8 cellular contexts compared by ENCODE assay signal in the genomic region with DNA sequence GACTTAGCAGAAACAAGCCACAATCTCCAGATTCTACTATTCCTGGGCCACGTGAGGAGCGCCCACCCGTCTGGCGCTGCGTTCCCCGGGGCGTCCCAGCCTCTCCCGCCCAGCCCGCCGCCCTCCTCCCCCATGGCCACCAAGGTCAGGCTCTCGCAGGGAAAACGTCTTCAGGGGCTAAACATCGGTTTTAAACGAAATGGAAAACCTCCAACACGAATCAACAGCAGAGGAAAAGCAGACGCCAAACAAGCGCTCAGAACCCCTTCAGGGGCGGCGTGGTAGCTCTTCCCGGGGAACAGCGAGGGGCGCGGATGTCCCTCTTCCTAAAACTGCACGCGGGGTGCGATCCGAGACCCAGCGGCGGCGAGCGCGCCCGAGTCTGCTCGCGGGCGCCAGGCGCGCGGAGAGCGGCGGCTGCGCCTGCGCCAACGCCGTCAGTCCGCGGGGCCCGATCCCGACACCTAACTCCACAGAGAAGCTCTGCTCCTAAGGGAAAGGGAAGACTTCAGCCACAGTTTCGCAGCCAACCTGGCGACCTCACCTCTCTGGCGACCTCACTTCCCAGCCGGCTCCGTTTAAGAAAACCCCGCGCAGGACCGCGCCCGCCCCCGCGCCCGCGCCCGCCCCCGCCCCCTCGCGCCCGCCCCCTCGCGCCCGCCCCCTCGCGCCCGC. TPM values are rescaled to one million over a fixed set of nuclear protein-coding genes. Genes with fewer than 3 reads are reported as not detected.
DNase-seq lines count a peak whose midpoint lies in the region; ATAC-seq and TF ChIP-seq lines count a peak whose summit lies in the region.

No MANE protein-coding gene starts in this region.

- H3K27me3 ChIP-seq in mesenchymal stem cell (ENCODE audit: control insufficient read depth in 1 of 2, insufficient read depth in 1 of 2, low read length in 2 of 2), result no peaks in the 10 kb centered on the region

- no peak overlapping the region for H2BK5ac ChIP-seq in mesenchymal stem cell (ENCODE audit: low read depth, low read length, poor library complexity, severe bottlenecking)

- no peak overlapping the region for H2AK5ac ChIP-seq in mesenchymal stem cell (ENCODE audit: low read length, severe bottlenecking)

- peak overlapping the region; percentile 84 for H3K27ac ChIP-seq in mesenchymal stem cell (ENCODE audit: low read length, poor library complexity, severe bottlenecking)

- DNase-seq in CD14-positive monocyte (ENCODE audit: low spot score) (peak; percentile 58), GM19238 (ENCODE audit: insufficient read length, low spot score) (peak; percentile 66), NCI-H526 treated with DMSO at 0.1 percent for 48 hours (lab: John Stamatoyannopoulos, UW) (peak; percentile 72), mesenchymal stem cell (peak; percentile 78)
- DNase-seq in activated CD4-positive, alpha-beta memory T cell treated with anti-CD3 and anti-CD28 coated beads for 36 hours, result peak; percentile 79
- DNase-seq in effector memory CD8-positive, alpha-beta T cell, result peak; percentile 47 to 70 (median 52)
- peak; percentile 45 to 58 for DNase-seq in stimulated activated CD8-positive, alpha-beta memory T cell treated with anti-CD3 and anti-CD28 coated beads, Interleukin-15, amount 100 ng/mL, for 48 hours (ENCODE audit: low read depth in 2 of 2)

- H3K23ac ChIP-seq in mesenchymal stem cell (ENCODE audit: low read length in 2 of 2), result no peak overlapping the region

- POLR2A ChIA-PET in activated CD4-positive, alpha-beta memory T cell treated with anti-CD3 and anti-CD28 coated beads for 36 hours (lab: Charles Lee), result interaction anchor here (0.5 to 3.4 kb wide), 9 partner anchors 26 to 679 kb away, joined by 3 to 23 read pairs (median 3); partner anchors contain the start of gene SSTR2

- peak overlapping the region; percentile 83 to 95 (median 91) for H3K27ac Mint-ChIP-seq in CD14-positive monocyte
- H3K27ac Mint-ChIP-seq in activated CD4-positive, alpha-beta memory T cell treated with anti-CD3 and anti-CD28 coated beads for 36 hours, result peak overlapping the region; percentile 92
- H3K27ac Mint-ChIP-seq in effector memory CD8-positive, alpha-beta T cell, result peak overlapping the region; percentile 96 to 98

- TF ChIP-seq CTCF in CD14-positive monocyte (IDR thresholded peaks at IDR 0.05), result no peak

- H3K18ac ChIP-seq in mesenchymal stem cell (ENCODE audit: low read depth in 1 of 2, low read length in 2 of 2), result peak overlapping the region; percentile 41 to 88

- H3K9me3 ChIP-seq in mesenchymal stem cell (ENCODE audit: control insufficient read depth, low read length), result no peaks in the 10 kb centered on the region

- CTCF ChIA-PET in activated CD4-positive, alpha-beta memory T cell treated with anti-CD3 and anti-CD28 coated beads for 36 hours (lab: Charles Lee), result interaction anchor here (0.6 to 3.4 kb wide), 15 partner anchors 11 to 473 kb away, joined by 3 to 28 read pairs (median 5); a partner anchor contains a TSS

- H3K4me1 Mint-ChIP-seq in CD14-positive monocyte, result peaks cover 23% of the 10 kb centered on the region
- peaks cover 25% of the 10 kb centered on the region for H3K4me1 Mint-ChIP-seq in activated CD4-positive, alpha-beta memory T cell treated with anti-CD3 and anti-CD28 coated beads for 36 hours (ENCODE audit: low read depth)
- peaks cover 15 to 20% of the 10 kb centered on the region in 2 donors for H3K4me1 Mint-ChIP-seq in effector memory CD8-positive, alpha-beta T cell (ENCODE audit: low read depth in 2 of 2)

- under 1% methylated on average over 47 of the region's 74 CpGs for WGBS in mesenchymal stem cell

- peaks cover 0 to 2% (median 0%) of the 10 kb centered on the region in 3 donors for H3K27me3 Mint-ChIP-seq in CD14-positive monocyte (ENCODE audit: low read depth in 3 of 3)
- H3K27me3 Mint-ChIP-seq in activated CD4-positive, alpha-beta memory T cell treated with anti-CD3 and anti-CD28 coated beads for 36 hours, result no peaks in the 10 kb centered on the region
- H3K27me3 Mint-ChIP-seq in effector memory CD8-positive, alpha-beta T cell, result no peaks in the 10 kb centered on the region

- peak overlapping the region in 1 of 2 experiments; percentile 84 for H3K4ac ChIP-seq in mesenchymal stem cell (ENCODE audit: low read depth in 1 of 2, low read length in 2 of 2)

- peaks cover 9% of the 10 kb centered on the region for H3K4me1 ChIP-seq in mesenchymal stem cell (ENCODE audit: control insufficient read depth, insufficient read depth, low read depth, low read length)

- ATAC-seq in HG03378 (IDR thresholded peaks at IDR 0.05; ENCODE audit: unreplicated experiment), result peak; percentile 39
- peak; percentile 75 for ATAC-seq in effector memory CD8-positive, alpha-beta T cell (replicated peaks)

- peak overlapping the region; percentile 91 for H3K4me2 ChIP-seq in mesenchymal stem cell (ENCODE audit: low read length, poor library complexity, severe bottlenecking)

- H2BK120ac ChIP-seq in mesenchymal stem cell (ENCODE audit: low read depth, low read length), result no peak overlapping the region

- H4K91ac ChIP-seq in mesenchymal stem cell (ENCODE audit: low read length), result no peak overlapping the region

- H3K14ac ChIP-seq in mesenchymal stem cell (ENCODE audit: low read length in 2 of 2), result peak overlapping the region in 1 of 2 experiments; percentile 5

- H2BK15ac ChIP-seq in mesenchymal stem cell (ENCODE audit: low read depth, poor library complexity, severe bottlenecking), result no peak overlapping the region

- H4K8ac ChIP-seq in mesenchymal stem cell (ENCODE audit: low read length), result peak overlapping the region; percentile 53

- intact Hi-C loops in CD14-positive monocyte (cut with micrococcal nuclease), result loop anchor here (2.0 to 5.0 kb wide), 2 partner anchors 40 kb away; a partner anchor contains a TSS
- intact Hi-C loops in activated CD4-positive, alpha-beta memory T cell treated with anti-CD3 and anti-CD28 coated beads for 36 hours (cut with micrococcal nuclease), result loop anchor here (2.0 to 5.0 kb wide), 3 partner anchors 100 to 180 kb away; partner anchors contain the start of genes CDC42EP4 and SLC39A11

- peak overlapping the region; percentile 96 for H3K4me3 Mint-ChIP-seq in CD14-positive monocyte
- peak overlapping the region; percentile 85 for H3K4me3 Mint-ChIP-seq in activated CD4-positive, alpha-beta memory T cell treated with anti-CD3 and anti-CD28 coated beads for 36 hours
- peak overlapping the region; percentile 95 to 96 for H3K4me3 Mint-ChIP-seq in effector memory CD8-positive, alpha-beta T cell

- H3K36me3 Mint-ChIP-seq in CD14-positive monocyte, result peaks cover 12 to 24% of the 10 kb centered on the region in 2 donors
- H3K36me3 Mint-ChIP-seq in activated CD4-positive, alpha-beta memory T cell treated with anti-CD3 and anti-CD28 coated beads for 36 hours, result peaks cover 13% of the 10 kb centered on the region
- H3K36me3 Mint-ChIP-seq in effector memory CD8-positive, alpha-beta T cell (ENCODE audit: insufficient read depth), result peaks cover 16% of the 10 kb centered on the region

- no peaks in the 10 kb centered on the region for H3K9me3 Mint-ChIP-seq in CD14-positive monocyte
- no peaks in the 10 kb centered on the region for H3K9me3 Mint-ChIP-seq in activated CD4-positive, alpha-beta memory T cell treated with anti-CD3 and anti-CD28 coated beads for 36 hours
- no peaks in the 10 kb centered on the region for H3K9me3 Mint-ChIP-seq in effector memory CD8-positive, alpha-beta T cell

- H3K9ac ChIP-seq in mesenchymal stem cell (ENCODE audit: low read length), result peak overlapping the region; percentile 86

- H2AFZ ChIP-seq in mesenchymal stem cell (ENCODE audit: low read depth, low read length), result peak overlapping the region; percentile 3

- no peak overlapping the region for H2BK12ac ChIP-seq in mesenchymal stem cell (ENCODE audit: low read length in 2 of 2)

- peaks cover 24% of the 10 kb centered on the region for H3K79me1 ChIP-seq in mesenchymal stem cell (replicated peaks; ENCODE audit: low read length, poor library complexity, severe bottlenecking)

- peak overlapping the region; percentile 80 to 86 for H3K4me3 ChIP-seq in mesenchymal stem cell (ENCODE audit: insufficient read depth in 1 of 2, low read depth in 1 of 2, low read length in 2 of 2)

- peaks cover 11 to 16% of the 10 kb centered on the region in 2 experiments for H3K36me3 ChIP-seq in mesenchymal stem cell (ENCODE audit: control insufficient read depth in 1 of 2, insufficient read depth in 2 of 2, low read depth in 1 of 2, low read length in 2 of 2)

RNA-seq across cellular contexts. Expression of gene COG1, which starts 0.5 kb away (rescaled TPM):
- 1 to 10 TPM; 5.1 to 8.0 TPM for polyA plus RNA-seq in CD14-positive monocyte
- 10 to 100 TPM; 29.8 to 30.6 TPM for total RNA-seq in activated CD4-positive, alpha-beta memory T cell treated with anti-CD3 and anti-CD28 coated beads for 36 hours
- 39.7 TPM for polyA plus RNA-seq in mesenchymal stem cell (2013, experiment 1 of 2)
- polyA plus RNA-seq in mesenchymal stem cell (2013, experiment 2 of 2), result 37.5 TPM

RNA-seq across cellular contexts. Expression of gene SSTR2, which starts 27.5 kb away (rescaled TPM):
- polyA plus RNA-seq in CD14-positive monocyte, result not detected
- total RNA-seq in activated CD4-positive, alpha-beta memory T cell treated with anti-CD3 and anti-CD28 coated beads for 36 hours, result under 1 TPM; 0.05 to 0.24 TPM
- 0.03 TPM for polyA plus RNA-seq in mesenchymal stem cell (2013, experiment 1 of 2)
- 0.12 TPM for polyA plus RNA-seq in mesenchymal stem cell (2013, experiment 2 of 2)

Comparison
In these comparisons a context has a peak if more than half of its experiments do, and no peak if none do; other contexts are left out.
1. Peak in every context shown above with its lines: DNase-seq, ATAC-seq, H3K4me3 ChIP-seq and H3K27ac ChIP-seq.